1 cellular context compared by ENCODE assay signal in the genomic region with DNA sequence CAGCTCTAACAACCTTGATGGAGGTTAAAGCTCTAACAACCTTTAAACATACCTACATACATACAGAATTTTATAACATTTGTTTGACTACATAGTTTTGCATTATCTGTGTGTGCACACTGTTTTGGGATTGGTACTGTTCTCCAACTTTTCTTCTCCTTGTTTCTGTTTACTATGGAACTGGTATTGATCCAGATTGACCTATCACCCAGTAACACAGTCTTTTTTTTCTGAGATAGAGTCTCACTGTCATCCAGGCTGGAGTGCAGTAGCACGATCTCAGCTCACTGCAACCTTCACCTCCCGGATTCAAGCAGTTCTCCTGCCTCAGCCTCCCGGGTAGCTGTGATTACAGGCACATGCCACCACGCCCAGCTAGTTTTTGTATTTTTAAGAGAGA.
TF ChIP-seq lines count a peak whose summit lies in the region.

No MANE protein-coding gene starts in this region.

TF ChIP-seq in SK-N-SH, 30 proteins besides CTCF, POLR2A, EP300 and RAD21:
- TF ChIP-seq, protein P1, sequence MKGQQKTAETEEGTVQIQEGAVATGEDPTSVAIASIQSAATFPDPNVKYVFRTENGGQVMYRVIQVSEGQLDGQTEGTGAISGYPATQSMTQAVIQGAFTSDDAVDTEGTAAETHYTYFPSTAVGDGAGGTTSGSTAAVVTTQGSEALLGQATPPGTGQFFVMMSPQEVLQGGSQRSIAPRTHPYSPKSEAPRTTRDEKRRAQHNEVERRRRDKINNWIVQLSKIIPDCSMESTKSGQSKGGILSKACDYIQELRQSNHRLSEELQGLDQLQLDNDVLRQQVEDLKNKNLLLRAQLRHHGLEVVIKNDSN (IDR thresholded peaks at IDR 0.05; ENCODE audit: borderline replicate concordance, low read depth) = no peak
- no peak for TF ChIP-seq ELF1 (IDR thresholded peaks at IDR 0.05)
- no peak for TF ChIP-seq TAF1 (IDR thresholded peaks at IDR 0.05; ENCODE audit: borderline replicate concordance, low read depth, low read length)
- TF ChIP-seq TEAD4 (IDR thresholded peaks at IDR 0.05; ENCODE audit: borderline replicate concordance, insufficient read depth) = no peak
- no peak for TF ChIP-seq SMC3 (IDR thresholded peaks at IDR 0.05; ENCODE audit: low read depth, low read length)
- no peak for TF ChIP-seq NFIC (IDR thresholded peaks at IDR 0.05; ENCODE audit: borderline replicate concordance)
- TF ChIP-seq, protein P2, sequence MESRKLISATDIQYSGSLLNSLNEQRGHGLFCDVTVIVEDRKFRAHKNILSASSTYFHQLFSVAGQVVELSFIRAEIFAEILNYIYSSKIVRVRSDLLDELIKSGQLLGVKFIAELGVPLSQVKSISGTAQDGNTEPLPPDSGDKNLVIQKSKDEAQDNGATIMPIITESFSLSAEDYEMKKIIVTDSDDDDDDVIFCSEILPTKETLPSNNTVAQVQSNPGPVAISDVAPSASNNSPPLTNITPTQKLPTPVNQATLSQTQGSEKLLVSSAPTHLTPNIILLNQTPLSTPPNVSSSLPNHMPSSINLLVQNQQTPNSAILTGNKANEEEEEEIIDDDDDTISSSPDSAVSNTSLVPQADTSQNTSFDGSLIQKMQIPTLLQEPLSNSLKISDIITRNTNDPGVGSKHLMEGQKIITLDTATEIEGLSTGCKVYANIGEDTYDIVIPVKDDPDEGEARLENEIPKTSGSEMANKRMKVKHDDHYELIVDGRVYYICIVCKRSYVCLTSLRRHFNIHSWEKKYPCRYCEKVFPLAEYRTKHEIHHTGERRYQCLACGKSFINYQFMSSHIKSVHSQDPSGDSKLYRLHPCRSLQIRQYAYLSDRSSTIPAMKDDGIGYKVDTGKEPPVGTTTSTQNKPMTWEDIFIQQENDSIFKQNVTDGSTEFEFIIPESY (IDR thresholded peaks at IDR 0.05; ENCODE audit: borderline replicate concordance, low read depth) = no peak
- TF ChIP-seq POLR2AphosphoS5 (IDR thresholded peaks at IDR 0.05; ENCODE audit: low read depth, low read length) = no peak
- TF ChIP-seq MXI1 (IDR thresholded peaks at IDR 0.05; ENCODE audit: low read depth, low read length) = no peak
- TF ChIP-seq GATA2 (CRISPR knock-in tag; IDR thresholded peaks at IDR 0.05) = no peak
- no peak for TF ChIP-seq RFX5 (IDR thresholded peaks at IDR 0.05; ENCODE audit: low read length)
- TF ChIP-seq FOXJ3 (CRISPR knock-in tag; IDR thresholded peaks at IDR 0.05) = no peak
- no peak for TF ChIP-seq NRF1 (IDR thresholded peaks at IDR 0.05; ENCODE audit: low read depth, low read length)
- TF ChIP-seq GABPA (IDR thresholded peaks at IDR 0.05; ENCODE audit: low read depth) = no peak
